In genomic region chr15:38699633-38700230, GRCh38 we compare ENCODE assay signal across 8 cellular contexts.
DNase-seq lines count a peak whose midpoint lies in the region; ATAC-seq and TF ChIP-seq lines count a peak whose summit lies in the region.

No MANE protein-coding gene starts in this region.

- ATAC-seq in HG02763 (IDR thresholded peaks at IDR 0.05; ENCODE audit: unreplicated experiment) (peak; percentile 62), lower lobe of right lung (peak; percentile 68 to 73)

- no peaks in the 10 kb centered on the region for H3K36me3 ChIP-seq in lower lobe of right lung

- TF ChIP-seq CTCF in choroid plexus epithelial cell (conservative IDR thresholded peaks at IDR 0.05; ENCODE audit: low read depth, low read length), result peak; percentile 96
- peak; percentile 83 for TF ChIP-seq CTCF in lower lobe of right lung (IDR thresholded peaks at IDR 0.05)

- peak; percentile 71 for DNase-seq in NK-92 treated with Interleukin-12 subunit alpha and Interleukin-12 subunit beta, amount 100 ng/mL, for 24 hours (lab: John Stamatoyannopoulos, UW)
- DNase-seq in NK-92 (lab: John Stamatoyannopoulos, UW; ENCODE audit: unreplicated experiment) (no peak), NCI-H2196 (lab: John Stamatoyannopoulos, UW; ENCODE audit: unreplicated experiment) (peak; percentile 37), choroid plexus epithelial cell (ENCODE audit: low read depth) (peak; percentile 82), lower lobe of right lung (peak; percentile 53)
- peak; percentile 54 for DNase-seq in activated CD4-positive, CD25-positive, alpha-beta regulatory T cell treated with anti-CD3 and anti-CD28 coated beads, Interleukin-2, amount 50 U/mL, for 16 hours (ENCODE audit: low read depth, low spot score)
- peak; percentile 35 for DNase-seq in stimulated activated CD8-positive, alpha-beta memory T cell treated with anti-CD3 and anti-CD28 coated beads, Interleukin-4, amount 100 ng/mL, for 24 hours (ENCODE audit: low read depth)

- H3K4me3 ChIP-seq in choroid plexus epithelial cell (ENCODE audit: low read depth, low read length) (no peak overlapping the region), lower lobe of right lung (no peak overlapping the region)

- H3K9me3 ChIP-seq in lower lobe of right lung, result no peaks in the 10 kb centered on the region

- no peaks in the 10 kb centered on the region for H3K27me3 ChIP-seq in lower lobe of right lung (ENCODE audit: low read depth)

- no peak overlapping the region for H3K27ac ChIP-seq in lower lobe of right lung

- intact Hi-C loops in lower lobe of right lung (cut with DNase I), result loop anchor here (10.0 kb wide), 1 partner anchor 255 kb away; no protein-coding TSS in a partner anchor

- H3K4me1 ChIP-seq in lower lobe of right lung, result peaks cover 5% of the 10 kb centered on the region
